ENCODE assay signal across 35 cellular contexts in the genomic region with DNA sequence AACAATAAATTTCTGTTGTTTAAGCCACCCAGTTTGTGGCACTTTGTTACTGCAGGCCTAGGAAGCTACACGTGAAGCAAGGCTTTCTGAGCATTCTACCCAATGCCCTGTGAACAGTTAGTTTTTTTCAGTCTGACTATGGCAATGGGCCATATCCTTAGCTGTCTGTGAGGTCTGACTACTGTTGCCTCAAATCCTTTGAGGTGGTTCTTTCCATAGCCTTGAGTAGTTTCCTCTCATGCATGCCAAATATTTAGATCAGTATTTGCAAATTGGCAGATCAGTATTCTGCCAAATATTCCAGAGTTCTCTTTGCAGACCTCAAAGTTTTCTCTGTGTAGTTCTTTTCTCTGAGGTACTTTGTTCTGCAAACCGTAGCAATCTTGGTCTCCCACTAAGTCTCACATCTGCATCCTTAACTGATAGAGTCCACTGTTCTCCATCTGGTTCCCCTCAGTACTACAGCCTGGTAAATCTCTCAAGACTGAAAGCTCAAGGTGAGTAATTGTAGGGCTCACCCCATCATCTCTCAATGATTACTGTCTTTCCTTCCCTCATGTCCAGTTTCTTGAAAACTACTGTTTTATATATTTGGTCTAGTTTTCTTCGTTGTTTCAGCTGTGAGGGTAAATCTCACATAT.
A peak's percentile ranks its signal among the peaks of the same experiment; 100 is the strongest.
DNase-seq lines count a peak whose midpoint lies in the region; ATAC-seq and TF ChIP-seq lines count a peak whose summit lies in the region.
"Had no signal": no experiment of that assay in that cellular context is flagged by ENCODE, and none has a peak within 500 bp of the region (broad histone marks: within the 10 kb centered on the region; RNA-seq: fewer than 3 reads in every experiment).

No MANE protein-coding gene starts in this region.

- no peak overlapping the region for H3K14ac ChIP-seq in neuronal stem cell (ENCODE audit: low read length)

- H3K4me2 ChIP-seq in neuronal stem cell (ENCODE audit: insufficient read depth, low read length, poor library complexity, severe bottlenecking): no peak overlapping the region
- H3K4me2 ChIP-seq in GM23338: no peak overlapping the region

- H3K79me2 ChIP-seq in GM23338 (replicated peaks; ENCODE audit: insufficient read depth): no peaks in the 10 kb centered on the region
- H3K79me2 ChIP-seq: parathyroid adenoma had no signal

- TF ChIP-seq CTCF in AG09319 (IDR thresholded peaks at IDR 0.05; ENCODE audit: low read depth, low read length) (no peak), endodermal cell (conservative IDR thresholded peaks at IDR 0.05) (peak; percentile 27), GM23338 (conservative IDR thresholded peaks at IDR 0.05; ENCODE audit: low read depth in 2 of 2) (no peak)

- H4K20me1 ChIP-seq in GM23338 (replicated peaks; ENCODE audit: insufficient read depth): no peaks in the 10 kb centered on the region

- no peak overlapping the region for H3K23ac ChIP-seq in neuronal stem cell (ENCODE audit: low read depth, low read length, poor library complexity)

- ATAC-seq in GM23338 (no peak), left ventricle myocardium superior (no peak), GM19397 (IDR thresholded peaks at IDR 0.05; ENCODE audit: unreplicated experiment) (no peak)
- ATAC-seq: activated CD8-positive, alpha-beta memory T cell treated with anti-CD3 and anti-CD28 coated beads, Interleukin-2, amount 10 ng/mL, durations not matched to agents 7 days and 5 days; activated T-cell treated with anti-CD3 and anti-CD28 coated beads, Interleukin-2, amount 50 U/mL, for 4 hours; left lung; right cardiac atrium; SK-N-SH treated with all-trans-retinoic acid at 6 μM for 48 hours had no signal

- no peak overlapping the region for H2BK12ac ChIP-seq in neuronal stem cell (ENCODE audit: low read length)

- H3K27ac ChIP-seq in endodermal cell (ENCODE audit: low read depth, low read length): no peak overlapping the region
- no peak overlapping the region for H3K27ac ChIP-seq in neuronal stem cell (replicated peaks; ENCODE audit: low read length)
- H3K27ac ChIP-seq in GM23338 (ENCODE audit: low read depth): no peak overlapping the region
- H3K27ac ChIP-seq: ascending aorta, dorsolateral prefrontal cortex, esophagus squamous epithelium, GM23248, left lung, parathyroid adenoma, spleen had no signal

- no peak overlapping the region for H3K18ac ChIP-seq in neuronal stem cell (ENCODE audit: low read length)

- 0 out of 2 replicates have a peak, but pooled peaks cover 3% of the 10 kb centered on the region for H3K9me2 ChIP-seq in GM23338 (ENCODE audit: insufficient read depth)

- DNase-seq in AG09319 (ENCODE audit: extremely low read depth, low read depth): peak; percentile 3
- peak; percentile 11 for DNase-seq in RPMI7951 (ENCODE audit: low read depth)
- no peak for DNase-seq in endodermal cell
- no peak for DNase-seq in neuronal stem cell (ENCODE audit: low spot score)
- DNase-seq in GM23338 (ENCODE audit: low spot score): no peak
- DNase-seq in left ventricle myocardium superior: no peak
- DNase-seq in NCI-H524 treated with DMSO at 0.1 percent for 48 hours (lab: John Stamatoyannopoulos, UW): no peak
- DNase-seq: activated CD8-positive, alpha-beta memory T cell treated with anti-CD3 and anti-CD28 coated beads, Interleukin-2, amount 10 ng/mL, durations not matched to agents 7 days and 5 days; activated gamma-delta T cell; activated naive CD8-positive, alpha-beta T cell treated with anti-CD3 and anti-CD28 coated beads for 36 hours; activated T-cell treated with anti-CD3 and anti-CD28 coated beads, Interleukin-2, amount 50 U/mL, for 4 hours; C1 segment of cervical spinal cord; COR-L47; DMS79; dorsolateral prefrontal cortex; esophagus squamous epithelium; GDM1; GM23248; islet precursor cell; KBM-7; left lung; mesendoderm; NCI-H1930; NCI-H2171 treated with DMSO at 0.1 percent for 48 hours; NCI-H510A; right cardiac atrium; spleen; stimulated activated CD4-positive, alpha-beta T cell treated with anti-CD3 and anti-CD28 coated beads, Interleukin-2, amount 100 ng/mL, for 24 hours had no signal

- H3K9ac ChIP-seq in endodermal cell (ENCODE audit: extremely low read depth, low read length, poor library complexity, severe bottlenecking): no peak overlapping the region
- no peak overlapping the region for H3K9ac ChIP-seq in neuronal stem cell (ENCODE audit: low read depth, low read length, poor library complexity)
- H3K9ac ChIP-seq: GM23248, parathyroid adenoma had no signal

- H3K27ac Mint-ChIP-seq in endodermal cell (no peak overlapping the region), GM23338 (no peak overlapping the region)
- H3K27ac Mint-ChIP-seq: activated CD8-positive, alpha-beta memory T cell treated with anti-CD3 and anti-CD28 coated beads, Interleukin-2, amount 10 ng/mL, durations not matched to agents 7 days and 5 days; activated naive CD8-positive, alpha-beta T cell treated with anti-CD3 and anti-CD28 coated beads for 36 hours; stimulated activated naive CD8-positive, alpha-beta T cell treated with anti-CD3 and anti-CD28 coated beads, Interleukin-15, Interleukin-2, amounts not matched to agents 100 ng/mL and 50 ng/mL, for 24 hours; T-helper 1 cell treated with Interleukin-12 subunit alpha and Interleukin-12 subunit beta and Interleukin-4 antibody, amounts not matched to agents 30 μg/mL and 1 μg/mL, for 36 hours had no signal

- no peaks in the 10 kb centered on the region for H3K4me1 ChIP-seq in endodermal cell (ENCODE audit: control insufficient read depth, insufficient read depth, low read length)
- no peaks in the 10 kb centered on the region for H3K4me1 ChIP-seq in neuronal stem cell (ENCODE audit: control insufficient read depth in 2 of 2, insufficient read depth in 1 of 2, low read depth in 1 of 2, low read length in 2 of 2)
- no peaks in the 10 kb centered on the region for H3K4me1 ChIP-seq in GM23338 (ENCODE audit: insufficient read depth)
- H3K4me1 ChIP-seq: ascending aorta, esophagus squamous epithelium, left lung, parathyroid adenoma, spleen had no signal

- no peaks in the 10 kb centered on the region for H3K36me3 ChIP-seq in endodermal cell (ENCODE audit: control insufficient read depth, insufficient read depth, low read length)
- no peaks in the 10 kb centered on the region for H3K36me3 ChIP-seq in neuronal stem cell (replicated peaks in 1 of 2; ENCODE audit: control insufficient read depth in 2 of 2, insufficient read depth in 2 of 2, low read length in 2 of 2)
- no peaks in the 10 kb centered on the region for H3K36me3 ChIP-seq in GM23338 (ENCODE audit: insufficient read depth)
- H3K36me3 ChIP-seq: ascending aorta, esophagus squamous epithelium, left lung, spleen had no signal

- intact Hi-C loops in left ventricle myocardium superior (cut with micrococcal nuclease): no loop called here

- H4K91ac ChIP-seq in neuronal stem cell (ENCODE audit: low read depth, low read length, poor library complexity): no peak overlapping the region

- H2BK15ac ChIP-seq in neuronal stem cell (ENCODE audit: low read length): no peak overlapping the region

- H2BK120ac ChIP-seq in neuronal stem cell (ENCODE audit: low read depth, low read length): no peak overlapping the region

- H3F3A ChIP-seq in GM23338 (replicated peaks; ENCODE audit: low read depth): no peaks in the 10 kb centered on the region

- no peak overlapping the region for H3K4ac ChIP-seq in neuronal stem cell (ENCODE audit: low read length)

- H2AK5ac ChIP-seq in neuronal stem cell (ENCODE audit: low read depth, low read length): no peak overlapping the region

- no peaks in the 10 kb centered on the region for H3K4me1 Mint-ChIP-seq in endodermal cell
- H3K4me1 Mint-ChIP-seq in GM23338: no peaks in the 10 kb centered on the region
- H3K4me1 Mint-ChIP-seq: activated CD8-positive, alpha-beta memory T cell treated with anti-CD3 and anti-CD28 coated beads, Interleukin-2, amount 10 ng/mL, durations not matched to agents 7 days and 5 days; activated naive CD8-positive, alpha-beta T cell treated with anti-CD3 and anti-CD28 coated beads for 36 hours; neural crest cell had no signal

- H2BK5ac ChIP-seq in neuronal stem cell (ENCODE audit: low read length): no peak overlapping the region

- no peak overlapping the region for H3K4me3 ChIP-seq in endodermal cell (ENCODE audit: low read length)
- H3K4me3 ChIP-seq in neuronal stem cell (ENCODE audit: low read length in 2 of 2): no peak overlapping the region
- H3K4me3 ChIP-seq in GM23338: no peak overlapping the region
- H3K4me3 ChIP-seq: ascending aorta, dorsolateral prefrontal cortex, esophagus squamous epithelium, GM23248, left lung, spleen had no signal

- H3K27me3 ChIP-seq in endodermal cell (ENCODE audit: control insufficient read depth, insufficient read depth, low read length, poor library complexity, severe bottlenecking): no peaks in the 10 kb centered on the region
- no peaks in the 10 kb centered on the region for H3K27me3 ChIP-seq in neuronal stem cell (ENCODE audit: control insufficient read depth in 3 of 3, insufficient read depth in 3 of 3, low read depth in 1 of 3, low read length in 3 of 3)
- H3K27me3 ChIP-seq in GM23338 (ENCODE audit: insufficient read depth): no peaks in the 10 kb centered on the region
- H3K27me3 ChIP-seq: ascending aorta, dorsolateral prefrontal cortex, esophagus squamous epithelium, left lung, spleen had no signal

- no peaks in the 10 kb centered on the region for H3K79me1 ChIP-seq in neuronal stem cell (ENCODE audit: low read depth, low read length)

- no peaks in the 10 kb centered on the region for H3K36me3 Mint-ChIP-seq in endodermal cell (ENCODE audit: low read depth)
- H3K36me3 Mint-ChIP-seq in GM23338 (ENCODE audit: low read depth): no peaks in the 10 kb centered on the region
- H3K36me3 Mint-ChIP-seq: activated CD8-positive, alpha-beta memory T cell treated with anti-CD3 and anti-CD28 coated beads, Interleukin-2, amount 10 ng/mL, durations not matched to agents 7 days and 5 days; activated naive CD8-positive, alpha-beta T cell treated with anti-CD3 and anti-CD28 coated beads for 36 hours had no signal

- no peaks in the 10 kb centered on the region for H3K9me3 ChIP-seq in endodermal cell (ENCODE audit: control insufficient read depth, low read length)
- no peaks in the 10 kb centered on the region for H3K9me3 ChIP-seq in neuronal stem cell (replicated peaks in 1 of 2; ENCODE audit: control insufficient read depth in 2 of 2, insufficient read depth in 1 of 2, low read depth in 1 of 2, low read length in 2 of 2)
- H3K9me3 ChIP-seq: ascending aorta, esophagus squamous epithelium, left lung had no signal

- no peaks in the 10 kb centered on the region for H3K27me3 Mint-ChIP-seq in endodermal cell (ENCODE audit: insufficient read depth)
- no peaks in the 10 kb centered on the region for H3K27me3 Mint-ChIP-seq in GM23338 (ENCODE audit: insufficient read depth, low read depth, poor library complexity)
- H3K27me3 Mint-ChIP-seq: activated CD8-positive, alpha-beta memory T cell treated with anti-CD3 and anti-CD28 coated beads, Interleukin-2, amount 10 ng/mL, durations not matched to agents 7 days and 5 days; activated naive CD8-positive, alpha-beta T cell treated with anti-CD3 and anti-CD28 coated beads for 36 hours; stimulated activated naive CD8-positive, alpha-beta T cell treated with anti-CD3 and anti-CD28 coated beads, Interleukin-15, Interleukin-2, amounts not matched to agents 100 ng/mL and 50 ng/mL, for 24 hours had no signal

- no peaks in the 10 kb centered on the region for H3K9me3 Mint-ChIP-seq in endodermal cell
- H3K9me3 Mint-ChIP-seq in GM23338: no peaks in the 10 kb centered on the region
- H3K9me3 Mint-ChIP-seq: activated naive CD8-positive, alpha-beta T cell treated with anti-CD3 and anti-CD28 coated beads for 36 hours; activated T-cell treated with anti-CD3 and anti-CD28 coated beads, Interleukin-2, amount 50 U/mL, for 4 hours; neural crest cell; stimulated activated naive CD8-positive, alpha-beta T cell treated with anti-CD3 and anti-CD28 coated beads, Interleukin-15, Interleukin-2, amounts not matched to agents 100 ng/mL and 50 ng/mL, for 24 hours; T-helper 1 cell treated with Interleukin-12 subunit alpha and Interleukin-12 subunit beta and Interleukin-4 antibody, amounts not matched to agents 30 μg/mL and 1 μg/mL, for 36 hours had no signal

- 78 to 87% methylated on average over 2 of the region's 3 CpGs for WGBS in endodermal cell (ENCODE audit: insufficient coverage in 1 of 2, insufficient read length in 1 of 2), 2 experiments
- WGBS in neuronal stem cell (ENCODE audit: extremely low coverage in 2 of 2, insufficient read length in 2 of 2, insufficient replicate concordance in 1 of 2), 2 donors: no CpG with 5 or more reads among the region's 3 CpGs

- no peak overlapping the region for H4K8ac ChIP-seq in neuronal stem cell (ENCODE audit: low read depth, low read length)

- peak overlapping the region; percentile 13 for H2AFZ ChIP-seq in neuronal stem cell (ENCODE audit: low read length)
- no peak overlapping the region; the same call in 1 of the 2 replicates for H2AFZ ChIP-seq in GM23338
- H2AFZ ChIP-seq: GM23248, parathyroid adenoma had no signal

- no peak overlapping the region for H3K4me3 Mint-ChIP-seq in endodermal cell
- H3K4me3 Mint-ChIP-seq in GM23338: no peak overlapping the region
- H3K4me3 Mint-ChIP-seq: activated CD8-positive, alpha-beta memory T cell treated with anti-CD3 and anti-CD28 coated beads, Interleukin-2, amount 10 ng/mL, durations not matched to agents 7 days and 5 days; activated naive CD8-positive, alpha-beta T cell treated with anti-CD3 and anti-CD28 coated beads for 36 hours; activated T-cell treated with anti-CD3 and anti-CD28 coated beads, Interleukin-2, amount 50 U/mL, for 4 hours; neural crest cell; stimulated activated naive CD8-positive, alpha-beta T cell treated with anti-CD3 and anti-CD28 coated beads, Interleukin-15, Interleukin-2, amounts not matched to agents 100 ng/mL and 50 ng/mL, for 24 hours; T-helper 1 cell treated with Interleukin-12 subunit alpha and Interleukin-12 subunit beta and Interleukin-4 antibody, amounts not matched to agents 30 μg/mL and 1 μg/mL, for 36 hours had no signal

Comparison
In these comparisons a context has a peak if more than half of its experiments do, and no peak if none do; other contexts are left out.
1. DNase-seq: peak in AG09319 (single experiment) and RPMI7951 (single experiment); none in endodermal cell (single experiment), neuronal stem cell (single experiment), GM23338 (single experiment), left ventricle myocardium superior (single experiment) and NCI-H524 treated with DMSO at 0.1 percent for 48 hours (single experiment).